In genomic region chr7:134431805-134432204, GRCh38 we compare ENCODE assay signal across 8 cellular contexts. TPM values are rescaled to one million over a fixed set of nuclear protein-coding genes. Genes with fewer than 3 reads are reported as not detected.
DNase-seq lines count a peak whose midpoint lies in the region; ATAC-seq and TF ChIP-seq lines count a peak whose summit lies in the region.

No MANE protein-coding gene starts in this region.

- no peaks in the 10 kb centered on the region for H3K36me3 ChIP-seq in vagina

- DNase-seq in stimulated activated naive CD8-positive, alpha-beta T cell treated with anti-CD3 and anti-CD28 coated beads, Interleukin-15, Interleukin-2, amounts not matched to agents 100 U/mL and 50 U/mL, for 24 hours, result no peak
- DNase-seq in activated naive CD8-positive, alpha-beta T cell treated with anti-CD3 and anti-CD28 coated beads, Interleukin-2, amount 10 ng/mL, durations not matched to agents 7 days and 5 days, result no peak
- DNase-seq in memory B cell (ENCODE audit: low spot score in 2 of 2) (no peak), vagina (ENCODE audit: extremely low spot score in 2 of 2) (no peak), superior temporal gyrus (ENCODE audit: extremely low spot score) (no peak), hypothalamus (lab: John Stamatoyannopoulos, UW) (no peak)
- DNase-seq in activated CD4-positive, CD25-positive, alpha-beta regulatory T cell treated with anti-CD3 and anti-CD28 coated beads, Interleukin-2, amount 50 U/mL, for 72 hours, result no peak

- no peaks in the 10 kb centered on the region for H3K9me3 Mint-ChIP-seq in stimulated activated naive CD8-positive, alpha-beta T cell treated with anti-CD3 and anti-CD28 coated beads, Interleukin-15, Interleukin-2, amounts not matched to agents 100 ng/mL and 50 ng/mL, for 24 hours
- H3K9me3 Mint-ChIP-seq in activated naive CD8-positive, alpha-beta T cell treated with anti-CD3 and anti-CD28 coated beads, Interleukin-2, amount 10 ng/mL, durations not matched to agents 7 days and 5 days, result no peaks in the 10 kb centered on the region
- no peaks in the 10 kb centered on the region for H3K9me3 Mint-ChIP-seq in memory B cell

- no peaks in the 10 kb centered on the region for H3K36me3 Mint-ChIP-seq in stimulated activated naive CD8-positive, alpha-beta T cell treated with anti-CD3 and anti-CD28 coated beads, Interleukin-15, Interleukin-2, amounts not matched to agents 100 ng/mL and 50 ng/mL, for 24 hours (ENCODE audit: low read depth)
- no peaks in the 10 kb centered on the region for H3K36me3 Mint-ChIP-seq in activated naive CD8-positive, alpha-beta T cell treated with anti-CD3 and anti-CD28 coated beads, Interleukin-2, amount 10 ng/mL, durations not matched to agents 7 days and 5 days
- no peaks in the 10 kb centered on the region for H3K36me3 Mint-ChIP-seq in memory B cell

- peaks cover 15% of the 10 kb centered on the region for H3K4me1 ChIP-seq in vagina

- POLR2A ChIA-PET in activated naive CD8-positive, alpha-beta T cell treated with anti-CD3 and anti-CD28 coated beads, Interleukin-2, amount 10 ng/mL, durations not matched to agents 7 days and 5 days (lab: Charles Lee), result interaction anchor here (1.7 kb wide), 1 partner anchor 27 kb away, joined by 7 read pairs; the partner anchor contains the start of gene AKR1B1

- peaks cover 8% of the 10 kb centered on the region for H3K27me3 Mint-ChIP-seq in stimulated activated naive CD8-positive, alpha-beta T cell treated with anti-CD3 and anti-CD28 coated beads, Interleukin-15, Interleukin-2, amounts not matched to agents 100 ng/mL and 50 ng/mL, for 24 hours
- peaks cover 7% of the 10 kb centered on the region for H3K27me3 Mint-ChIP-seq in activated naive CD8-positive, alpha-beta T cell treated with anti-CD3 and anti-CD28 coated beads, Interleukin-2, amount 10 ng/mL, durations not matched to agents 7 days and 5 days
- H3K27me3 Mint-ChIP-seq in memory B cell, result no peaks in the 10 kb centered on the region

- H3K27me3 ChIP-seq in vagina, result no peaks in the 10 kb centered on the region

- peak overlapping the region; percentile 73 for H3K27ac ChIP-seq in vagina

- TF ChIP-seq CTCF in vagina (IDR thresholded peaks at IDR 0.05), result no peak

- H3K4me3 ChIP-seq in vagina, result peak overlapping the region; percentile 28 to 44

- intact Hi-C loops in vagina (cut with DNase I), result loop anchor here (10.0 kb wide), 2 partner anchors 83 to 113 kb away; partner anchors contain the start of gene AKR1B15

- no peak overlapping the region for H3K27ac Mint-ChIP-seq in stimulated activated naive CD8-positive, alpha-beta T cell treated with anti-CD3 and anti-CD28 coated beads, Interleukin-15, Interleukin-2, amounts not matched to agents 100 ng/mL and 50 ng/mL, for 24 hours
- H3K27ac Mint-ChIP-seq in activated naive CD8-positive, alpha-beta T cell treated with anti-CD3 and anti-CD28 coated beads, Interleukin-2, amount 10 ng/mL, durations not matched to agents 7 days and 5 days, result no peak overlapping the region
- no peak overlapping the region for H3K27ac Mint-ChIP-seq in memory B cell

- no peak for TF ChIP-seq POLR2A in vagina (IDR thresholded peaks at IDR 0.05)

- no peak for ATAC-seq in stimulated activated naive CD8-positive, alpha-beta T cell treated with anti-CD3 and anti-CD28 coated beads, Interleukin-15, Interleukin-2, amounts not matched to agents 100 U/mL and 50 U/mL, for 24 hours
- no peak for ATAC-seq in activated naive CD8-positive, alpha-beta T cell treated with anti-CD3 and anti-CD28 coated beads, Interleukin-2, amount 10 ng/mL, durations not matched to agents 7 days and 5 days (ENCODE audit: low read depth)
- no peak for ATAC-seq in memory B cell (ENCODE audit: low read depth)

- H3K4me1 Mint-ChIP-seq in stimulated activated naive CD8-positive, alpha-beta T cell treated with anti-CD3 and anti-CD28 coated beads, Interleukin-15, Interleukin-2, amounts not matched to agents 100 ng/mL and 50 ng/mL, for 24 hours (ENCODE audit: low read depth), result peaks cover 17% of the 10 kb centered on the region
- peaks cover 13% of the 10 kb centered on the region for H3K4me1 Mint-ChIP-seq in activated naive CD8-positive, alpha-beta T cell treated with anti-CD3 and anti-CD28 coated beads, Interleukin-2, amount 10 ng/mL, durations not matched to agents 7 days and 5 days
- H3K4me1 Mint-ChIP-seq in memory B cell, result peaks cover 17% of the 10 kb centered on the region

- H3K4me3 Mint-ChIP-seq in stimulated activated naive CD8-positive, alpha-beta T cell treated with anti-CD3 and anti-CD28 coated beads, Interleukin-15, Interleukin-2, amounts not matched to agents 100 ng/mL and 50 ng/mL, for 24 hours, result peak overlapping the region; percentile 77
- H3K4me3 Mint-ChIP-seq in activated naive CD8-positive, alpha-beta T cell treated with anti-CD3 and anti-CD28 coated beads, Interleukin-2, amount 10 ng/mL, durations not matched to agents 7 days and 5 days, result peak overlapping the region; percentile 86
- peak overlapping the region; percentile 46 for H3K4me3 Mint-ChIP-seq in memory B cell

- H3K9me3 ChIP-seq in vagina, result no peaks in the 10 kb centered on the region

RNA-seq across cellular contexts. Expression of gene AKR1B1, which starts 27.1 kb away (rescaled TPM):
- total RNA-seq in activated naive CD8-positive, alpha-beta T cell treated with anti-CD3 and anti-CD28 coated beads, Interleukin-2, amount 10 ng/mL, durations not matched to agents 7 days and 5 days, result 10 to 100 TPM; 85.1 to 91.0 TPM
- total RNA-seq in vagina, result 79.1 TPM
